Comparison of ENCODE assay signal across 18 cellular contexts in the genomic region with DNA sequence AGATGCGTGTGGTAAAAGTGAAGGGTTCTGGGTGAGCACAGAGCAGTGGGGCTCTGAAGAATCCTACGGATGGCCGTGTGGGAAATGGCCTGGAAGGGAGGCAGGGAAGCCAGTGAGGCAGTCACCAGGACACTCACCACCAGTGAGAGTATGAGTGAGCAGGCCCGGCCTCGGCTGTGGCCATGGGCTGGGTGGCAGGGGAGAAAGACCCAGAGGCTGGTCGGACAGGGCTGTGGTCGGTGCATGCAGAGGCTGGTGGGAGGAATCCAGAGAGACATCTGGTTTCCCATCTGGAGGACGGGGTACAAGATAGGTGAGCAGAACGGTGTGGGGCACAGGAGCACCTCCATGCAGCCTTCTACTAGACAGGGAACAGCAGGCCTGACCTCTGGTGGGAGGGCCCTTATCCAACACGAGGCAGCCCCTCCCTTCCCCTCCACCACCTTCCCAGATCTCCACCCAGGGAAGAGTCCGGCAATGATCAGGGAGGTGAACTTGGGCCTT.
"Had no signal": no experiment of that assay in that cellular context is flagged by ENCODE, and none has a peak within 500 bp of the region (broad histone marks: within the 10 kb centered on the region; RNA-seq: fewer than 3 reads in every experiment).

No MANE protein-coding gene starts in this region.

- H3K4me3 Mint-ChIP-seq: activated CD4-positive, alpha-beta memory T cell treated with anti-CD3 and anti-CD28 coated beads for 36 hours; activated CD8-positive, alpha-beta memory T cell treated with anti-CD3 and anti-CD28 coated beads, Interleukin-2, amount 10 ng/mL, durations not matched to agents 7 days and 5 days; activated naive CD8-positive, alpha-beta T cell; activated T-cell treated with anti-CD3 and anti-CD28 coated beads, Interleukin-2, amount 50 U/mL, for 4 hours; central memory CD8-positive, alpha-beta T cell; immature natural killer cell; stimulated activated naive CD8-positive, alpha-beta T cell treated with anti-CD3 and anti-CD28 coated beads, Interleukin-15, Interleukin-2, amounts not matched to agents 100 ng/mL and 50 ng/mL, for 24 hours; T-helper 1 cell treated with Interleukin-12 subunit alpha and Interleukin-12 subunit beta and Interleukin-4 antibody, amounts not matched to agents 30 μg/mL and 1 μg/mL, for 36 hours had no signal

- H3K27ac Mint-ChIP-seq: activated CD4-positive, alpha-beta memory T cell treated with anti-CD3 and anti-CD28 coated beads for 36 hours; activated CD8-positive, alpha-beta memory T cell treated with anti-CD3 and anti-CD28 coated beads, Interleukin-2, amount 10 ng/mL, durations not matched to agents 7 days and 5 days; activated naive CD8-positive, alpha-beta T cell; immature natural killer cell; stimulated activated naive CD8-positive, alpha-beta T cell treated with anti-CD3 and anti-CD28 coated beads, Interleukin-15, Interleukin-2, amounts not matched to agents 100 ng/mL and 50 ng/mL, for 24 hours; T-helper 1 cell treated with Interleukin-12 subunit alpha and Interleukin-12 subunit beta and Interleukin-4 antibody, amounts not matched to agents 30 μg/mL and 1 μg/mL, for 36 hours had no signal

- DNase-seq: activated CD4-positive, alpha-beta memory T cell treated with anti-CD3 and anti-CD28 coated beads for 36 hours; activated CD8-positive, alpha-beta memory T cell treated with anti-CD3 and anti-CD28 coated beads, Interleukin-2, amount 10 ng/mL, durations not matched to agents 7 days and 5 days; activated gamma-delta T cell treated with Interleukin-2 at 50 U/mL for 16 hours; activated T-cell treated with anti-CD3 and anti-CD28 coated beads, Interleukin-2, amount 50 U/mL, for 4 hours; amniotic stem cell; body of pancreas; effector memory CD4-positive, alpha-beta T cell; foreskin keratinocyte; immature natural killer cell; mammary epithelial cell; stimulated activated CD4-positive, alpha-beta T cell treated with anti-CD3 and anti-CD28 coated beads, Interleukin-4, amount 100 ng/mL, for 4 hours; thyroid gland; uterus; WERI-Rb-1 had no signal

- H3K4me1 ChIP-seq: foreskin keratinocyte, thyroid gland, uterus had no signal

- H3K9me3 Mint-ChIP-seq: activated CD4-positive, alpha-beta memory T cell treated with anti-CD3 and anti-CD28 coated beads for 36 hours; activated T-cell treated with anti-CD3 and anti-CD28 coated beads, Interleukin-2, amount 50 U/mL, for 4 hours; central memory CD8-positive, alpha-beta T cell; immature natural killer cell; stimulated activated naive CD8-positive, alpha-beta T cell treated with anti-CD3 and anti-CD28 coated beads, Interleukin-15, Interleukin-2, amounts not matched to agents 100 ng/mL and 50 ng/mL, for 24 hours; T-helper 1 cell treated with Interleukin-12 subunit alpha and Interleukin-12 subunit beta and Interleukin-4 antibody, amounts not matched to agents 30 μg/mL and 1 μg/mL, for 36 hours had no signal

- H3K4me3 ChIP-seq: body of pancreas, thyroid gland, uterus had no signal

- H3K4me1 Mint-ChIP-seq: central memory CD8-positive, alpha-beta T cell; immature natural killer cell had no signal

- ATAC-seq: activated CD8-positive, alpha-beta memory T cell treated with anti-CD3 and anti-CD28 coated beads, Interleukin-2, amount 10 ng/mL, durations not matched to agents 7 days and 5 days; activated T-cell treated with anti-CD3 and anti-CD28 coated beads, Interleukin-2, amount 50 U/mL, for 4 hours; body of pancreas; foreskin keratinocyte had no signal

- H3K27me3 ChIP-seq: body of pancreas, foreskin keratinocyte, thyroid gland, uterus had no signal

- H3K9me3 ChIP-seq: body of pancreas, thyroid gland, uterus had no signal

- H3K36me3 ChIP-seq: thyroid gland, uterus, WERI-Rb-1 had no signal

- H3K36me3 Mint-ChIP-seq: activated CD4-positive, alpha-beta memory T cell treated with anti-CD3 and anti-CD28 coated beads for 36 hours; activated CD8-positive, alpha-beta memory T cell treated with anti-CD3 and anti-CD28 coated beads, Interleukin-2, amount 10 ng/mL, durations not matched to agents 7 days and 5 days; activated naive CD8-positive, alpha-beta T cell; immature natural killer cell had no signal

- H3K27ac ChIP-seq: body of pancreas, foreskin keratinocyte, thyroid gland, uterus, WERI-Rb-1 had no signal
